23 cellular contexts compared by ENCODE assay signal in the genomic region with DNA sequence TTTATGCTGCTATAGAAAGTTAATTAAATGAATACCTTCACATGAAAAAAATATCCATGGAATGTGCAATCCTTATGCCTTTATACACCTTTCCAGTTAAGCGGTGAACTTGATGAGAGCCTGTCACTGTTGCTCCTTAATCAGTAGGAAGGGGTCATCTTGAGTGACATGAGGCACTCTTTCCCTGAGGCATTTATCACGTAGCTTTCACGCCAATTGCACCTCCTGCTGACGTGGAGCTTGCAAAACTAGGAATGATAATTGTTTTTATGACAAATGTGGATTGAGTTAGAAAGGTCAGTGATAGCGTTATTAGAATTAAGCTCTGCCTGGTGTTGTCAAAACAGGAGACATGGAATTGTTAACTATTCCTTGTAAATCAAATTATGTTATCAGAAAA.
A peak's percentile ranks its signal among the peaks of the same experiment; 100 is the strongest.
DNase-seq lines count a peak whose midpoint lies in the region; ATAC-seq, FAIRE-seq and TF ChIP-seq lines count a peak whose summit lies in the region.
"Had no signal": no experiment of that assay in that cellular context is flagged by ENCODE, and none has a peak within 500 bp of the region (broad histone marks: within the 10 kb centered on the region; RNA-seq: fewer than 3 reads in every experiment).

No MANE protein-coding gene starts in this region.

- H3K4ac ChIP-seq in trophoblast cell (ENCODE audit: low read depth, low read length): no peak overlapping the region

- no peaks in the 10 kb centered on the region for H3K79me1 ChIP-seq in trophoblast cell (ENCODE audit: low read length)

- no peak overlapping the region for H2BK12ac ChIP-seq in trophoblast cell (ENCODE audit: low read length)

- H3K9ac ChIP-seq in K562 (ENCODE audit: insufficient read depth in 1 of 2, low read depth in 2 of 2, low read length in 2 of 2) (no peak overlapping the region), trophoblast cell (ENCODE audit: low read length) (no peak overlapping the region)
- H3K9ac ChIP-seq: GM23248 had no signal

- no peak for TF ChIP-seq RAD21 in K562 (CRISPR knock-in tag; conservative IDR thresholded peaks at IDR 0.05 in 1 of 2, IDR thresholded peaks at IDR 0.05 in 1 of 2)

- H3K23ac ChIP-seq in trophoblast cell (ENCODE audit: low read length): no peak overlapping the region

- H3K4me3 ChIP-seq in NB4 (ENCODE audit: low read depth, low read length) (no peak overlapping the region), K562 (no peak overlapping the region), trophoblast cell (ENCODE audit: low read depth, low read length) (no peak overlapping the region)
- H3K4me3 ChIP-seq: GM23248, HAP-1, Peyer's patch had no signal

- intact Hi-C loops in K562 (cut with micrococcal nuclease): no loop called here

- no peaks in the 10 kb centered on the region for H4K20me1 ChIP-seq in K562 (replicated peaks; ENCODE audit: control insufficient read depth, insufficient read depth, low read length)

- no peak overlapping the region for H4K8ac ChIP-seq in trophoblast cell (ENCODE audit: low read depth, low read length)

- CTCF ChIA-PET in K562 (lab: Yijun Ruan, JAX; ENCODE audit: low intra/inter-chr PET ratio): no interaction called here

- H2BK120ac ChIP-seq in trophoblast cell (ENCODE audit: insufficient read depth, low read length, poor library complexity): no peak overlapping the region

- FAIRE-seq in K562 (lab: Jason Lieb, UNC): peak; percentile 19
- FAIRE-seq in urothelium cell line (lab: Jason Lieb, UNC): no peak

- in situ Hi-C loops in G401 (cut with HindIII; ENCODE audit: low sequenced_read_pairs) (no loop called here), K562 (cut with MboI) (no loop called here)

- H3K27me3 ChIP-seq in K562 (ENCODE audit: control insufficient read depth in 2 of 2, insufficient read depth in 2 of 2, low read length in 2 of 2) (no peaks in the 10 kb centered on the region), trophoblast cell (ENCODE audit: insufficient read depth, low read length) (no peaks in the 10 kb centered on the region)
- H3K27me3 ChIP-seq: Peyer's patch had no signal

- H3K4me2 ChIP-seq in K562 (ENCODE audit: insufficient read depth, low read length) (no peak overlapping the region), trophoblast cell (ENCODE audit: low read length) (no peak overlapping the region)

- 81% methylated on average over 5 of the region's 5 CpGs for WGBS in K562 (ENCODE audit: insufficient coverage, low coverage, missing lambda C conversion rate)
- WGBS in trophoblast cell (ENCODE audit: extremely low coverage, insufficient coverage, insufficient read length): no CpG with 5 or more reads among the region's 5 CpGs

- BruUV-seq in K562 (replicated peaks; lab: Mats Ljungman, UMichigan): no TSS peak

- no peaks in the 10 kb centered on the region for H3K9me1 ChIP-seq in K562 (ENCODE audit: control insufficient read depth, insufficient read depth, low read length)

- DNase-seq in G401 (ENCODE audit: low spot score): peak; percentile 42
- DNase-seq in NB4 (ENCODE audit: low read depth): peak; percentile 7
- DNase-seq in K562 (ENCODE audit: extremely low read depth in 1 of 4, low spot score in 3 of 4): no peak
- peak; percentile 17 to 56 for DNase-seq in trophoblast cell
- no peak for DNase-seq in DMS79 treated with DMSO at 0.1 percent for 48 hours (lab: John Stamatoyannopoulos, UW)
- DNase-seq in urothelium cell line (ENCODE audit: low spot score): no peak
- DNase-seq: Calu3; CD8-positive, alpha-beta memory T cell; DMS153; GM23248; KG1; NCI-H1105; NCI-H1694; NCI-H2081; NCI-H2171 treated with DMSO at 0.1 percent for 48 hours; NCI-H446 treated with DMSO at 0.1 percent for 48 hours; NCI-H774; NK-92 treated with Interleukin-12 subunit alpha and Interleukin-12 subunit beta, amount 100 ng/mL, for 24 hours; Peyer's patch; T-cell had no signal

- no peaks in the 10 kb centered on the region for H3K4me1 ChIP-seq in K562 (replicated peaks in 1 of 2; ENCODE audit: control insufficient read depth in 2 of 2, insufficient read depth in 2 of 2, low read length in 2 of 2)
- H3K4me1 ChIP-seq in trophoblast cell (ENCODE audit: control insufficient read depth in 1 of 2, insufficient read depth in 2 of 2, low read length in 2 of 2): no peaks in the 10 kb centered on the region
- H3K4me1 ChIP-seq: HAP-1, Peyer's patch had no signal

- H3K18ac ChIP-seq in trophoblast cell (ENCODE audit: low read length): no peak overlapping the region

- H2BK5ac ChIP-seq in trophoblast cell (ENCODE audit: low read depth, low read length, poor library complexity): no peak overlapping the region

- no peak overlapping the region for H4K91ac ChIP-seq in trophoblast cell (ENCODE audit: low read depth, low read length)

- no peak overlapping the region for H2AK5ac ChIP-seq in trophoblast cell (ENCODE audit: low read length)

- TF ChIP-seq EP300 in K562 (IDR thresholded peaks at IDR 0.05; ENCODE audit: low read length): no peak

- H3K9me3 ChIP-seq in K562 (replicated peaks; ENCODE audit: control insufficient read depth, insufficient read depth, low read depth, low read length) (no peaks in the 10 kb centered on the region), trophoblast cell (ENCODE audit: insufficient read depth, low read depth, low read length) (no peaks in the 10 kb centered on the region)
- H3K9me3 ChIP-seq: HAP-1, Peyer's patch had no signal

- TF ChIP-seq POLR2A in NB4 (IDR thresholded peaks at IDR 0.05; ENCODE audit: extremely low read depth, insufficient read length) (no peak), K562 (conservative IDR thresholded peaks at IDR 0.05) (no peak)

- H3K14ac ChIP-seq in trophoblast cell (ENCODE audit: low read length): no peak overlapping the region

- no peak overlapping the region for H4K12ac ChIP-seq in trophoblast cell (ENCODE audit: low read depth, low read length)

- TF ChIP-seq CTCF in NB4 (IDR thresholded peaks at IDR 0.05; ENCODE audit: low read depth, low read length) (no peak), K562 (IDR thresholded peaks at IDR 0.05 in 2 of 3, conservative IDR thresholded peaks at IDR 0.05 in 1 of 3; ENCODE audit: insufficient read depth in 2 of 3, low read depth in 1 of 3, low read length in 3 of 3) (no peak)

- H3K36me3 ChIP-seq in K562 (ENCODE audit: control insufficient read depth, insufficient read depth, low read length): peaks cover 11% of the 10 kb centered on the region; the same call in 1 of the 3 replicates
- H3K36me3 ChIP-seq in trophoblast cell (ENCODE audit: control insufficient read depth in 1 of 2, insufficient read depth in 2 of 2, low read length in 2 of 2): no peaks in the 10 kb centered on the region

- H3K79me2 ChIP-seq in K562 (ENCODE audit: control insufficient read depth, insufficient read depth, low read length) (no peaks in the 10 kb centered on the region), trophoblast cell (ENCODE audit: control insufficient read depth, insufficient read depth, low read length, poor library complexity) (no peaks in the 10 kb centered on the region)

- ATAC-seq in K562: no peak
- ATAC-seq in GM19324 (IDR thresholded peaks at IDR 0.05; ENCODE audit: low FRiP score, unreplicated experiment): no peak
- ATAC-seq: T-cell had no signal

- POLR2A ChIA-PET in K562 (lab: Yijun Ruan, JAX): no interaction called here

- no peak overlapping the region for H3K27ac ChIP-seq in K562 (ENCODE audit: extremely low read depth, low read depth, low read length)
- H3K27ac ChIP-seq in trophoblast cell (ENCODE audit: low read depth, low read length): no peak overlapping the region
- H3K27ac ChIP-seq: C4-2B, GM23248, Peyer's patch had no signal

- H2AFZ ChIP-seq in K562 (ENCODE audit: low read depth, low read length) (no peak overlapping the region), trophoblast cell (ENCODE audit: insufficient read depth, low read length, poor library complexity) (no peak overlapping the region)
- H2AFZ ChIP-seq: GM23248 had no signal

TF ChIP-seq in K562, 482 proteins besides CTCF, POLR2A, EP300 and RAD21:
- no peak for TF ChIP-seq KLF6 (CRISPR knock-in tag; IDR thresholded peaks at IDR 0.05; ENCODE audit: borderline replicate concordance)
- TF ChIP-seq ARID2 (IDR thresholded peaks at IDR 0.05): no peak
- peak; percentile 40; the same call in 1 of the 2 replicates for TF ChIP-seq PKNOX1 (IDR thresholded peaks at IDR 0.05)

Comparison
In these comparisons a context has a peak if more than half of its experiments do, and no peak if none do; other contexts are left out.
1. DNase-seq: peak in G401 (single experiment), NB4 (single experiment) and trophoblast cell (2 of 2); none in K562 (0 of 4), DMS79 treated with DMSO at 0.1 percent for 48 hours (single experiment) and urothelium cell line (single experiment).